8 cellular contexts compared by ENCODE assay signal in the genomic region with DNA sequence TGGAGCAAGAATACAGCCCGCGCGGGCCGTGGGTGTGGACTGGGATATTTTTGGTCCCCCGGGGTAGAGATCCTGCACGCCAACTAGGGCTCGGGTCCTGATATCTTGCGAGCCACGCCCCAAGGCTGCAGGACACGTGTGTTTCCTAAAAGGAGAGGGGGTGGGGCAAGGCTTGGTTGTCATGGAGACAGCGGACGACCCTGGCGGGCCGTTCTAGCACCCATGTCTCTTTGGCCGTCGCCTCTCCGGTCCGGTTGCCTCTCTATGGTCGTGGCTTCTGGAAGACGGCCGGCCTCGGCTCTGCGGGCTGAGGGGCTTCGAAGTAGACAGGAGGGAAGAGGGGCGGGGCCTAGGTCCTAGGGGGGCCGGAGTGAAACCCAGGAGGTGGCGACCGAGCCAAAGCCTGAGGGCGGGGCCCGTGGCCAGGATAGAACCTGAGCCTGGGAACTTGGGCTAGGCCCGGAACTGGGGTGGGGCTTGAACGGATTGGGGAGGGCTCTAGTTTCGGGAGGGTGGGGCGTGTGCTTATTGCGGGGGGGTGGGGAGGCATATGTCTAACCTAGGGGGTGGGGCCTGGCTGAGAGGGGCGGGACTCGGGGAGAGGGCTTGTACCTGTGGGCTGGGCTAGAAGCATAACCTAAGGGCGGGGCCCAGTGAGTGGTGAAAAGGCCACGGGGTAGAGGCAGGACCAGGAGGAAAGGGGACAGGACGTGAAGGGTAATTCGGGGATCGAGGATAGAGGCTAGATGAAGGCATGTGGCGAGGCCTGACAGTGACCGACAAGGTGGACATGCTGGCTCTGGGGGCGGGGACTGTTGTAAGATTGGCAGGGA. TPM values are rescaled to one million over a fixed set of nuclear protein-coding genes. Genes with fewer than 3 reads are reported as not detected.
DNase-seq lines count a peak whose midpoint lies in the region; ATAC-seq and TF ChIP-seq lines count a peak whose summit lies in the region.

No MANE protein-coding gene starts in this region.

- intact Hi-C loops in dendritic cell treated with granulocyte-macrophage colony-stimulating factor and Interleukin-4, amounts not matched to agents 40 ng/mL and 50 ng/mL, for 4 days (cut with micrococcal nuclease) = loop anchor here (5.0 kb wide), 1 partner anchor 122 kb away; no protein-coding TSS in a partner anchor
- intact Hi-C loops in right lobe of liver (cut with DNase I) = no loop called here

- no peaks in the 10 kb centered on the region for H3K27me3 ChIP-seq in right lobe of liver

- peak; percentile 46 for ATAC-seq in HG03196 (IDR thresholded peaks at IDR 0.05; ENCODE audit: unreplicated experiment)
- peak; percentile 81 to 89 (median 85) for ATAC-seq in right lobe of liver

- no peaks in the 10 kb centered on the region for H3K36me3 ChIP-seq in right lobe of liver

- TF ChIP-seq POLR2A in GM18951 (IDR thresholded peaks at IDR 0.05; ENCODE audit: extremely low read depth, insufficient read depth, insufficient read length) = peak; percentile 8
- no peak for TF ChIP-seq POLR2A in right lobe of liver (IDR thresholded peaks at IDR 0.05)

- in situ Hi-C loops in GM18951 (cut with MboI; ENCODE audit: low sequenced_read_pairs, unreplicated experiment) = no loop called here

- peak overlapping the region; percentile 88 for H3K4me3 Mint-ChIP-seq in dendritic cell treated with granulocyte-macrophage colony-stimulating factor and Interleukin-4, amounts not matched to agents 40 ng/mL and 50 ng/mL, for 4 days

- H3K9me3 Mint-ChIP-seq in dendritic cell treated with granulocyte-macrophage colony-stimulating factor and Interleukin-4, amounts not matched to agents 40 ng/mL and 50 ng/mL, for 4 days = no peaks in the 10 kb centered on the region

- peaks cover 6% of the 10 kb centered on the region for H3K27me3 Mint-ChIP-seq in dendritic cell treated with granulocyte-macrophage colony-stimulating factor and Interleukin-4, amounts not matched to agents 40 ng/mL and 50 ng/mL, for 4 days

- H3K4me3 ChIP-seq in right lobe of liver = peak overlapping the region; percentile 65 to 85 (median 83)

- H3K9me3 ChIP-seq in right lobe of liver = no peaks in the 10 kb centered on the region

- peak overlapping the region; percentile 92 for H3K27ac Mint-ChIP-seq in dendritic cell treated with granulocyte-macrophage colony-stimulating factor and Interleukin-4, amounts not matched to agents 40 ng/mL and 50 ng/mL, for 4 days

- under 1% methylated on average over 34 of the region's 45 CpGs for WGBS in right lobe of liver (ENCODE audit: insufficient coverage, low coverage, low lambda C conversion rate, missing lambda C conversion rate)

- H3K4me1 Mint-ChIP-seq in dendritic cell treated with granulocyte-macrophage colony-stimulating factor and Interleukin-4, amounts not matched to agents 40 ng/mL and 50 ng/mL, for 4 days (ENCODE audit: low read depth) = peaks cover 71% of the 10 kb centered on the region

- TF ChIP-seq CTCF in AG09319 (IDR thresholded peaks at IDR 0.05; ENCODE audit: low read depth, low read length) (no peak), right lobe of liver (IDR thresholded peaks at IDR 0.05) (no peak)

- H3K27ac ChIP-seq in right lobe of liver = peak overlapping the region; percentile 24 to 60 (median 29)

- DNase-seq in AG09319 (ENCODE audit: extremely low read depth, low read depth) = peak; percentile 91
- DNase-seq in NCI-H526 (lab: John Stamatoyannopoulos, UW) = peak; percentile 79 to 94
- DNase-seq in activated CD4-positive, alpha-beta T cell treated with anti-CD3 and anti-CD28 coated beads, Interleukin-2, amount 50 U/mL, for 24 hours (ENCODE audit: low read depth in 1 of 2, low spot score in 1 of 2) = peak; percentile 82
- DNase-seq in right lobe of liver = peak; percentile 97 to 98 (median 97)
- DNase-seq in stimulated activated CD4-positive, alpha-beta T cell treated with anti-CD3 and anti-CD28 coated beads, Interleukin-4, amount 100 ng/mL, for 1 hour = peak; percentile 89

- H3K36me3 Mint-ChIP-seq in dendritic cell treated with granulocyte-macrophage colony-stimulating factor and Interleukin-4, amounts not matched to agents 40 ng/mL and 50 ng/mL, for 4 days (ENCODE audit: low read depth) = peaks cover 12% of the 10 kb centered on the region

- H3K4me1 ChIP-seq in right lobe of liver = no peaks in the 10 kb centered on the region

RNA-seq across cellular contexts. Expression of a gene that starts 0.7 kb away (rescaled TPM):
- total RNA-seq in right lobe of liver = 10 to 100 TPM in 1 of 6 experiments, 1 to 10 TPM in 5; 5.1 to 12.3 (median 6.1) TPM

RNA-seq across cellular contexts. Expression of a gene that starts 8.9 kb away (rescaled TPM):
- total RNA-seq in right lobe of liver = not detected

RNA-seq across cellular contexts. Expression of a gene that starts 21.1 kb away (rescaled TPM):
- total RNA-seq in right lobe of liver = under 1 TPM in 3 of 6 experiments, not detected in 3; 0.12 to 0.19 (median 0.16) TPM

RNA-seq across cellular contexts. Expression of a gene that starts 41.9 kb away (rescaled TPM):
- total RNA-seq in right lobe of liver = 10 to 100 TPM; 31.7 to 60.0 (median 38.8) TPM

RNA-seq across cellular contexts. Expression of a gene that starts 49.7 kb away (rescaled TPM):
- 10 to 100 TPM; 13.5 to 38.0 (median 15.8) TPM for total RNA-seq in right lobe of liver

Comparison
In these comparisons a context has a peak if more than half of its experiments do, and no peak if none do; other contexts are left out.
1. Peak in every context shown above with its lines: DNase-seq, ATAC-seq, H3K4me3 ChIP-seq and H3K27ac ChIP-seq.